ENCODE assay signal across 1 cellular context in genomic region chr6:34414999-34415858, GRCh38.
TF ChIP-seq lines count a peak whose summit lies in the region.

No MANE protein-coding gene starts in this region.

TF ChIP-seq in HepG2, 621 proteins besides CTCF, POLR2A, EP300 and RAD21 (continued from another document and continues in another):
- TF ChIP-seq, protein P1, sequence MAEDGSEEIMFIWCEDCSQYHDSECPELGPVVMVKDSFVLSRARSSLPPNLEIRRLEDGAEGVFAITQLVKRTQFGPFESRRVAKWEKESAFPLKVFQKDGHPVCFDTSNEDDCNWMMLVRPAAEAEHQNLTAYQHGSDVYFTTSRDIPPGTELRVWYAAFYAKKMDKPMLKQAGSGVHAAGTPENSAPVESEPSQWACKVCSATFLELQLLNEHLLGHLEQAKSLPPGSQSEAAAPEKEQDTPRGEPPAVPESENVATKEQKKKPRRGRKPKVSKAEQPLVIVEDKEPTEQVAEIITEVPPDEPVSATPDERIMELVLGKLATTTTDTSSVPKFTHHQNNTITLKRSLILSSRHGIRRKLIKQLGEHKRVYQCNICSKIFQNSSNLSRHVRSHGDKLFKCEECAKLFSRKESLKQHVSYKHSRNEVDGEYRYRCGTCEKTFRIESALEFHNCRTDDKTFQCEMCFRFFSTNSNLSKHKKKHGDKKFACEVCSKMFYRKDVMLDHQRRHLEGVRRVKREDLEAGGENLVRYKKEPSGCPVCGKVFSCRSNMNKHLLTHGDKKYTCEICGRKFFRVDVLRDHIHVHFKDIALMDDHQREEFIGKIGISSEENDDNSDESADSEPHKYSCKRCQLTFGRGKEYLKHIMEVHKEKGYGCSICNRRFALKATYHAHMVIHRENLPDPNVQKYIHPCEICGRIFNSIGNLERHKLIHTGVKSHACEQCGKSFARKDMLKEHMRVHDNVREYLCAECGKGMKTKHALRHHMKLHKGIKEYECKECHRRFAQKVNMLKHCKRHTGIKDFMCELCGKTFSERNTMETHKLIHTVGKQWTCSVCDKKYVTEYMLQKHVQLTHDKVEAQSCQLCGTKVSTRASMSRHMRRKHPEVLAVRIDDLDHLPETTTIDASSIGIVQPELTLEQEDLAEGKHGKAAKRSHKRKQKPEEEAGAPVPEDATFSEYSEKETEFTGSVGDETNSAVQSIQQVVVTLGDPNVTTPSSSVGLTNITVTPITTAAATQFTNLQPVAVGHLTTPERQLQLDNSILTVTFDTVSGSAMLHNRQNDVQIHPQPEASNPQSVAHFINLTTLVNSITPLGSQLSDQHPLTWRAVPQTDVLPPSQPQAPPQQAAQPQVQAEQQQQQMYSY (CRISPR knock-in tag; IDR thresholded peaks at IDR 0.05) = no peak
- TF ChIP-seq ZNF451 (CRISPR knock-in tag; IDR thresholded peaks at IDR 0.05) (no peak), TARDBP (CRISPR knock-in tag; IDR thresholded peaks at IDR 0.05) (peak; percentile 37; the same call in 1 of the 2 replicates), ZNF431 (CRISPR knock-in tag; IDR thresholded peaks at IDR 0.05; ENCODE audit: borderline replicate concordance, low read depth) (no peak), KLF13 (CRISPR knock-in tag; IDR thresholded peaks at IDR 0.05) (no peak), GPN1 (CRISPR knock-in tag; IDR thresholded peaks at IDR 0.05; ENCODE audit: borderline replicate concordance) (no peak), BHLHE40 (IDR thresholded peaks at IDR 0.05; ENCODE audit: low read length) (no peak; the same call in 1 of the 2 replicates), ATAD3A (CRISPR knock-in tag; IDR thresholded peaks at IDR 0.05) (no peak), ZNF326 (CRISPR knock-in tag; IDR thresholded peaks at IDR 0.05; ENCODE audit: borderline replicate concordance) (no peak), ZNF777 (CRISPR knock-in tag; IDR thresholded peaks at IDR 0.05) (no peak), MED8 (CRISPR knock-in tag; IDR thresholded peaks at IDR 0.05; ENCODE audit: insufficient replicate concordance) (no peak), NFYC (CRISPR knock-in tag; IDR thresholded peaks at IDR 0.05) (peak; percentile 58), KDM3A (CRISPR knock-in tag; IDR thresholded peaks at IDR 0.05; ENCODE audit: low read depth) (no peak), RFX3 (CRISPR knock-in tag; IDR thresholded peaks at IDR 0.05) (no peak), ZNF331 (CRISPR knock-in tag; IDR thresholded peaks at IDR 0.05) (peak; percentile 62; the same call in 1 of the 2 replicates), STAG1 (CRISPR knock-in tag; IDR thresholded peaks at IDR 0.05) (peak; percentile 93), TERF1 (CRISPR knock-in tag; IDR thresholded peaks at IDR 0.05) (no peak), MTF2 (CRISPR knock-in tag; IDR thresholded peaks at IDR 0.05; ENCODE audit: borderline replicate concordance) (no peak), HINFP (CRISPR knock-in tag; IDR thresholded peaks at IDR 0.05; ENCODE audit: low read depth) (no peak), ZNF230 (CRISPR knock-in tag; IDR thresholded peaks at IDR 0.05) (no peak), ZFP36L2 (CRISPR knock-in tag; IDR thresholded peaks at IDR 0.05) (no peak), AKAP8 (CRISPR knock-in tag; IDR thresholded peaks at IDR 0.05) (no peak), ZNF3 (CRISPR knock-in tag; IDR thresholded peaks at IDR 0.05) (peak; percentile 26; the same call in 1 of the 2 replicates), AGO2 (optimal IDR thresholded peaks at IDR 0.05; ENCODE audit: low read depth, low read length) (no peak), ZNF276 (CRISPR knock-in tag; IDR thresholded peaks at IDR 0.05; ENCODE audit: low read depth) (no peak), ZNF205 (CRISPR knock-in tag; IDR thresholded peaks at IDR 0.05) (no peak), FOXM1 (CRISPR knock-in tag; IDR thresholded peaks at IDR 0.05) (no peak), IKZF5 (CRISPR knock-in tag; IDR thresholded peaks at IDR 0.05) (no peak), ZSCAN31 (CRISPR knock-in tag; IDR thresholded peaks at IDR 0.05; ENCODE audit: low read depth) (no peak), ZBTB42 (CRISPR knock-in tag; IDR thresholded peaks at IDR 0.05) (no peak), ZNF337 (CRISPR knock-in tag; IDR thresholded peaks at IDR 0.05; ENCODE audit: borderline replicate concordance, low read depth) (no peak), PITX1 (CRISPR knock-in tag; IDR thresholded peaks at IDR 0.05) (no peak), CENPX (CRISPR knock-in tag; IDR thresholded peaks at IDR 0.05) (no peak), HNRNPLL (IDR thresholded peaks at IDR 0.05; ENCODE audit: low read depth, low read length, poor library complexity, severe bottlenecking) (no peak)
- TF ChIP-seq, protein P2, sequence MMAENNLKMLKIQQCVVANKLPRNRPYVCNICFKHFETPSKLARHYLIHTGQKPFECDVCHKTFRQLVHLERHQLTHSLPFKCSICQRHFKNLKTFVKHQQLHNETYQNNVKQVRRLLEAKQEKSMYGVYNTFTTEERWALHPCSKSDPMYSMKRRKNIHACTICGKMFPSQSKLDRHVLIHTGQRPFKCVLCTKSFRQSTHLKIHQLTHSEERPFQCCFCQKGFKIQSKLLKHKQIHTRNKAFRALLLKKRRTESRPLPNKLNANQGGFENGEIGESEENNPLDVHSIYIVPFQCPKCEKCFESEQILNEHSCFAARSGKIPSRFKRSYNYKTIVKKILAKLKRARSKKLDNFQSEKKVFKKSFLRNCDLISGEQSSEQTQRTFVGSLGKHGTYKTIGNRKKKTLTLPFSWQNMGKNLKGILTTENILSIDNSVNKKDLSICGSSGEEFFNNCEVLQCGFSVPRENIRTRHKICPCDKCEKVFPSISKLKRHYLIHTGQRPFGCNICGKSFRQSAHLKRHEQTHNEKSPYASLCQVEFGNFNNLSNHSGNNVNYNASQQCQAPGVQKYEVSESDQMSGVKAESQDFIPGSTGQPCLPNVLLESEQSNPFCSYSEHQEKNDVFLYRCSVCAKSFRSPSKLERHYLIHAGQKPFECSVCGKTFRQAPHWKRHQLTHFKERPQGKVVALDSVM (CRISPR knock-in tag; IDR thresholded peaks at IDR 0.05) = peak; percentile 93
- TF ChIP-seq, protein P3, sequence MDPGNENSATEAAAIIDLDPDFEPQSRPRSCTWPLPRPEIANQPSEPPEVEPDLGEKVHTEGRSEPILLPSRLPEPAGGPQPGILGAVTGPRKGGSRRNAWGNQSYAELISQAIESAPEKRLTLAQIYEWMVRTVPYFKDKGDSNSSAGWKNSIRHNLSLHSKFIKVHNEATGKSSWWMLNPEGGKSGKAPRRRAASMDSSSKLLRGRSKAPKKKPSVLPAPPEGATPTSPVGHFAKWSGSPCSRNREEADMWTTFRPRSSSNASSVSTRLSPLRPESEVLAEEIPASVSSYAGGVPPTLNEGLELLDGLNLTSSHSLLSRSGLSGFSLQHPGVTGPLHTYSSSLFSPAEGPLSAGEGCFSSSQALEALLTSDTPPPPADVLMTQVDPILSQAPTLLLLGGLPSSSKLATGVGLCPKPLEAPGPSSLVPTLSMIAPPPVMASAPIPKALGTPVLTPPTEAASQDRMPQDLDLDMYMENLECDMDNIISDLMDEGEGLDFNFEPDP (CRISPR knock-in tag; conservative IDR thresholded peaks at IDR 0.05) = no peak
- TF ChIP-seq, protein P4, sequence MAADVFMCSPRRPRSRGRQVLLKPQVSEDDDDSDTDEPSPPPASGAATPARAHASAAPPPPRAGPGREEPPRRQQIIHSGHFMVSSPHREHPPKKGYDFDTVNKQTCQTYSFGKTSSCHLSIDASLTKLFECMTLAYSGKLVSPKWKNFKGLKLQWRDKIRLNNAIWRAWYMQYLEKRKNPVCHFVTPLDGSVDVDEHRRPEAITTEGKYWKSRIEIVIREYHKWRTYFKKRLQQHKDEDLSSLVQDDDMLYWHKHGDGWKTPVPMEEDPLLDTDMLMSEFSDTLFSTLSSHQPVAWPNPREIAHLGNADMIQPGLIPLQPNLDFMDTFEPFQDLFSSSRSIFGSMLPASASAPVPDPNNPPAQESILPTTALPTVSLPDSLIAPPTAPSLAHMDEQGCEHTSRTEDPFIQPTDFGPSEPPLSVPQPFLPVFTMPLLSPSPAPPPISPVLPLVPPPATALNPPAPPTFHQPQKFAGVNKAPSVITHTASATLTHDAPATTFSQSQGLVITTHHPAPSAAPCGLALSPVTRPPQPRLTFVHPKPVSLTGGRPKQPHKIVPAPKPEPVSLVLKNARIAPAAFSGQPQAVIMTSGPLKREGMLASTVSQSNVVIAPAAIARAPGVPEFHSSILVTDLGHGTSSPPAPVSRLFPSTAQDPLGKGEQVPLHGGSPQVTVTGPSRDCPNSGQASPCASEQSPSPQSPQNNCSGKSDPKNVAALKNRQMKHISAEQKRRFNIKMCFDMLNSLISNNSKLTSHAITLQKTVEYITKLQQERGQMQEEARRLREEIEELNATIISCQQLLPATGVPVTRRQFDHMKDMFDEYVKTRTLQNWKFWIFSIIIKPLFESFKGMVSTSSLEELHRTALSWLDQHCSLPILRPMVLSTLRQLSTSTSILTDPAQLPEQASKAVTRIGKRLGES (CRISPR knock-in tag; IDR thresholded peaks at IDR 0.05; ENCODE audit: borderline replicate concordance) = no peak
- TF ChIP-seq, protein P5, sequence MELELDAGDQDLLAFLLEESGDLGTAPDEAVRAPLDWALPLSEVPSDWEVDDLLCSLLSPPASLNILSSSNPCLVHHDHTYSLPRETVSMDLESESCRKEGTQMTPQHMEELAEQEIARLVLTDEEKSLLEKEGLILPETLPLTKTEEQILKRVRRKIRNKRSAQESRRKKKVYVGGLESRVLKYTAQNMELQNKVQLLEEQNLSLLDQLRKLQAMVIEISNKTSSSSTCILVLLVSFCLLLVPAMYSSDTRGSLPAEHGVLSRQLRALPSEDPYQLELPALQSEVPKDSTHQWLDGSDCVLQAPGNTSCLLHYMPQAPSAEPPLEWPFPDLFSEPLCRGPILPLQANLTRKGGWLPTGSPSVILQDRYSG (CRISPR knock-in tag; IDR thresholded peaks at IDR 0.05) = no peak
